In genomic region chr12:109764123-109764522, GRCh38 we compare ENCODE assay signal across 18 cellular contexts. TPM values are rescaled to one million over a fixed set of nuclear protein-coding genes. Genes with fewer than 3 reads are reported as not detected.
A peak's percentile ranks its signal among the peaks of the same experiment; 100 is the strongest.
DNase-seq lines count a peak whose midpoint lies in the region; ATAC-seq, FAIRE-seq and TF ChIP-seq lines count a peak whose summit lies in the region.
"Had no signal": no experiment of that assay in that cellular context is flagged by ENCODE, and none has a peak within 500 bp of the region (broad histone marks: within the 10 kb centered on the region; RNA-seq: fewer than 3 reads in every experiment).

No MANE protein-coding gene starts in this region.

- H3K27me3 Mint-ChIP-seq in GM23338 (ENCODE audit: insufficient read depth, low read depth, poor library complexity) = peaks cover 14% of the 10 kb centered on the region
- no peaks in the 10 kb centered on the region for H3K27me3 Mint-ChIP-seq in activated CD8-positive, alpha-beta T cell treated with anti-CD3 and anti-CD28 coated beads for 36 hours
- peaks cover 4% of the 10 kb centered on the region for H3K27me3 Mint-ChIP-seq in activated CD8-positive, alpha-beta memory T cell treated with anti-CD3 and anti-CD28 coated beads, Interleukin-2, amount 10 ng/mL, durations not matched to agents 7 days and 5 days
- H3K27me3 Mint-ChIP-seq: activated naive CD8-positive, alpha-beta T cell treated with anti-CD3 and anti-CD28 coated beads, Interleukin-2, amount 50 U/mL, for 24 hours had no signal

- H3K36me3 ChIP-seq in BE2C (peaks cover 96% of the 10 kb centered on the region), GM23338 (ENCODE audit: insufficient read depth) (no peaks in the 10 kb centered on the region), RWPE2 (ENCODE audit: low read depth) (no peaks in the 10 kb centered on the region), HepG2 (replicated peaks in 1 of 2; ENCODE audit: control insufficient read depth in 1 of 2, insufficient read depth in 2 of 2, low read length in 2 of 2) (peaks cover 1 to 12% of the 10 kb centered on the region in 2 experiments; a peak in 2 of 5 replicates), left lung (no peaks in the 10 kb centered on the region)
- H3K36me3 ChIP-seq: MG63, Peyer's patch had no signal

- H3K9me2 ChIP-seq in GM23338 (ENCODE audit: insufficient read depth) = no peaks in the 10 kb centered on the region

- intact Hi-C loops in HepG2 (cut with micrococcal nuclease; ENCODE audit: unreplicated experiment) (no loop called here), left lung (cut with DNase I) (no loop called here)
- intact Hi-C loops in activated CD8-positive, alpha-beta T cell treated with anti-CD3 and anti-CD28 coated beads for 36 hours (cut with micrococcal nuclease) = no loop called here

- no peak overlapping the region for H3K4me3 Mint-ChIP-seq in GM23338
- H3K4me3 Mint-ChIP-seq in activated CD8-positive, alpha-beta T cell treated with anti-CD3 and anti-CD28 coated beads for 36 hours = no peak overlapping the region
- no peak overlapping the region for H3K4me3 Mint-ChIP-seq in activated CD8-positive, alpha-beta memory T cell treated with anti-CD3 and anti-CD28 coated beads, Interleukin-2, amount 10 ng/mL, durations not matched to agents 7 days and 5 days
- H3K4me3 Mint-ChIP-seq: activated naive CD8-positive, alpha-beta T cell treated with anti-CD3 and anti-CD28 coated beads, Interleukin-2, amount 50 U/mL, for 24 hours; nephron had no signal

- DNase-seq in BE2C (peak; percentile 24), GM23338 (ENCODE audit: low spot score) (peak; percentile 48), RWPE2 (ENCODE audit: low spot score) (no peak), HepG2 (ENCODE audit: low spot score) (no peak), left lung (no peak)
- DNase-seq in activated CD8-positive, alpha-beta T cell treated with anti-CD3 and anti-CD28 coated beads for 36 hours = no peak
- no peak for DNase-seq in activated CD8-positive, alpha-beta memory T cell treated with anti-CD3 and anti-CD28 coated beads, Interleukin-2, amount 10 ng/mL, durations not matched to agents 7 days and 5 days
- DNase-seq: activated naive CD8-positive, alpha-beta T cell treated with anti-CD3 and anti-CD28 coated beads, Interleukin-2, amount 50 U/mL, for 24 hours; activated T-cell treated with anti-CD3 and anti-CD28 coated beads for 4 hours; central memory CD4-positive, alpha-beta T cell; DMS79 treated with DMSO at 0.1 percent for 48 hours; MG63; NCI-H2029; NCI-H524 treated with DMSO at 0.1 percent for 48 hours; T-helper 1 cell had no signal

- H3K9ac ChIP-seq in HepG2 (ENCODE audit: insufficient read depth, low read depth, low read length) = no peak overlapping the region
- H3K9ac ChIP-seq: BLaER1 treated with 17β-estradiol and CSF1 and Interleukin-3, amounts not matched to agents 10 nM and 100 nM had no signal

- POLR2A ChIA-PET in HepG2 (lab: Yijun Ruan, JAX) = interaction anchor here (1.2 kb wide), 1 partner anchor 9 kb away, joined by 3 read pairs; no protein-coding TSS in a partner anchor
- POLR2A ChIA-PET in activated CD8-positive, alpha-beta T cell treated with anti-CD3 and anti-CD28 coated beads for 36 hours (lab: Charles Lee) = no interaction called here

- no peak overlapping the region for H2AFZ ChIP-seq in GM23338
- H2AFZ ChIP-seq in HepG2 (ENCODE audit: low read length) = no peak overlapping the region

- H3K4me3 ChIP-seq in BE2C (ENCODE audit: low read depth, low read length) = no peak overlapping the region
- H3K4me3 ChIP-seq in GM23338 = no peak overlapping the region
- H3K4me3 ChIP-seq in RWPE2 (ENCODE audit: severe bottlenecking) = no peak overlapping the region
- no peak overlapping the region for H3K4me3 ChIP-seq in HepG2 (replicated peaks in 1 of 3; ENCODE audit: insufficient read depth in 1 of 3, low read depth in 2 of 3, low read length in 3 of 3)
- H3K4me3 ChIP-seq in left lung = no peak overlapping the region
- H3K4me3 ChIP-seq: MG63, Peyer's patch had no signal

- WGBS in HepG2 (ENCODE audit: low lambda C conversion rate) = 97% methylated on average over 3 of the region's 3 CpGs

- in situ Hi-C loops in HepG2 (cut with HindIII; ENCODE audit: extremely low pct_ligation_motif_present, low pct_unique_long_range_greater_than_20kb) = no loop called here

- FAIRE-seq in HepG2 (lab: Jason Lieb, UNC) = peak; percentile 40

- H3K4me1 Mint-ChIP-seq in GM23338 = peaks cover 11% of the 10 kb centered on the region
- no peaks in the 10 kb centered on the region for H3K4me1 Mint-ChIP-seq in activated CD8-positive, alpha-beta T cell treated with anti-CD3 and anti-CD28 coated beads for 36 hours (ENCODE audit: low read depth)
- H3K4me1 Mint-ChIP-seq in activated CD8-positive, alpha-beta memory T cell treated with anti-CD3 and anti-CD28 coated beads, Interleukin-2, amount 10 ng/mL, durations not matched to agents 7 days and 5 days = peaks cover 9% of the 10 kb centered on the region

- no peak overlapping the region for H3K27ac ChIP-seq in GM23338 (ENCODE audit: low read depth)
- H3K27ac ChIP-seq in RWPE2 (ENCODE audit: poor library complexity, severe bottlenecking) = no peak overlapping the region
- H3K27ac ChIP-seq in HepG2 (ENCODE audit: extremely low read length, insufficient read depth, low read length) = no peak overlapping the region
- H3K27ac ChIP-seq in left lung = no peak overlapping the region

- H3K9me3 Mint-ChIP-seq in GM23338 = no peaks in the 10 kb centered on the region; the same call in 2 of the 3 replicates
- peaks cover 2% of the 10 kb centered on the region for H3K9me3 Mint-ChIP-seq in activated CD8-positive, alpha-beta T cell treated with anti-CD3 and anti-CD28 coated beads for 36 hours
- H3K9me3 Mint-ChIP-seq in activated CD8-positive, alpha-beta memory T cell treated with anti-CD3 and anti-CD28 coated beads, Interleukin-2, amount 10 ng/mL, durations not matched to agents 7 days and 5 days (ENCODE audit: low read depth) = peaks cover 6% of the 10 kb centered on the region
- H3K9me3 Mint-ChIP-seq: activated naive CD8-positive, alpha-beta T cell treated with anti-CD3 and anti-CD28 coated beads, Interleukin-2, amount 50 U/mL, for 24 hours; nephron had no signal

- peaks cover 47% of the 10 kb centered on the region for H3K4me1 ChIP-seq in BE2C
- peaks cover 4% of the 10 kb centered on the region; the same call in 1 of the 2 replicates for H3K4me1 ChIP-seq in GM23338 (ENCODE audit: insufficient read depth)
- H3K4me1 ChIP-seq in RWPE2 (ENCODE audit: insufficient read depth, poor library complexity, severe bottlenecking) = no peaks in the 10 kb centered on the region
- H3K4me1 ChIP-seq in HepG2 (ENCODE audit: insufficient read depth, low read length) = peaks cover 16% of the 10 kb centered on the region
- peaks cover 0 to 22% of the 10 kb centered on the region in 2 donors for H3K4me1 ChIP-seq in left lung
- H3K4me1 ChIP-seq: Peyer's patch had no signal

- H4K20me1 ChIP-seq in GM23338 (replicated peaks; ENCODE audit: insufficient read depth) (no peaks in the 10 kb centered on the region), HepG2 (ENCODE audit: insufficient read depth, low read length) (no peaks in the 10 kb centered on the region)

- CTCF ChIA-PET in HepG2 (lab: Yijun Ruan, JAX; ENCODE audit: low intra/inter-chr PET ratio, low total read pairs) = interaction anchor here (0.9 kb wide), 1 partner anchor 52 kb away, joined by 3 read pairs; no protein-coding TSS in a partner anchor
- CTCF ChIA-PET in activated CD8-positive, alpha-beta T cell treated with anti-CD3 and anti-CD28 coated beads for 36 hours (lab: Charles Lee) = interaction anchor here (1.6 kb wide), 1 partner anchor 11 kb away, joined by 9 read pairs; no protein-coding TSS in a partner anchor
- CTCF ChIA-PET in activated CD8-positive, alpha-beta memory T cell treated with anti-CD3 and anti-CD28 coated beads, Interleukin-2, amount 10 ng/mL, durations not matched to agents 7 days and 5 days (lab: Charles Lee) = interaction anchor here (0.9 to 2.3 kb wide), 4 partner anchors 11 to 336 kb away, joined by 3 to 8 read pairs (median 5); no protein-coding TSS in a partner anchor

- no peaks in the 10 kb centered on the region; the same call in 2 of the 3 replicates for H3K36me3 Mint-ChIP-seq in GM23338 (ENCODE audit: low read depth)
- H3K36me3 Mint-ChIP-seq in activated CD8-positive, alpha-beta T cell treated with anti-CD3 and anti-CD28 coated beads for 36 hours (ENCODE audit: low read depth) = no peaks in the 10 kb centered on the region
- H3K36me3 Mint-ChIP-seq in activated CD8-positive, alpha-beta memory T cell treated with anti-CD3 and anti-CD28 coated beads, Interleukin-2, amount 10 ng/mL, durations not matched to agents 7 days and 5 days = no peaks in the 10 kb centered on the region

- no peak for TF ChIP-seq EP300 in HepG2 (IDR thresholded peaks at IDR 0.05; ENCODE audit: low read depth in 2 of 2, low read length in 2 of 2)
- no peak for TF ChIP-seq EP300 in HepG2 (CRISPR knock-in tag; IDR thresholded peaks at IDR 0.05; ENCODE audit: borderline replicate concordance)

- H3K4me2 ChIP-seq in GM23338 (no peak overlapping the region), HepG2 (ENCODE audit: low read depth, low read length) (no peak overlapping the region)
- H3K4me2 ChIP-seq: BLaER1 treated with 17β-estradiol and CSF1 and Interleukin-3, amounts not matched to agents 10 nM and 100 nM had no signal

- peak; percentile 51 for TF ChIP-seq CTCF in BE2C (IDR thresholded peaks at IDR 0.05; ENCODE audit: low read depth, low read length)
- peak; percentile 51 to 56; a peak in 3 of 4 replicates for TF ChIP-seq CTCF in GM23338 (conservative IDR thresholded peaks at IDR 0.05; ENCODE audit: low read depth in 2 of 2)
- peak; percentile 23 for TF ChIP-seq CTCF in RWPE2 (IDR thresholded peaks at IDR 0.05; ENCODE audit: poor library complexity, severe bottlenecking)
- TF ChIP-seq CTCF in HepG2 (CRISPR knock-in tag; IDR thresholded peaks at IDR 0.05) = peak; percentile 44
- TF ChIP-seq CTCF in left lung (IDR thresholded peaks at IDR 0.05) = no peak
- no peak for TF ChIP-seq CTCF in activated CD8-positive, alpha-beta T cell treated with anti-CD3 and anti-CD28 coated beads for 36 hours (IDR thresholded peaks at IDR 0.05)

- H3K79me2 ChIP-seq in GM23338 (replicated peaks; ENCODE audit: insufficient read depth) (no peaks in the 10 kb centered on the region), HepG2 (ENCODE audit: insufficient read depth, low read length) (no peaks in the 10 kb centered on the region)

- no peak for TF ChIP-seq POLR2A in HepG2 (IDR thresholded peaks at IDR 0.05; ENCODE audit: insufficient read depth in 1 of 2, low read depth in 2 of 2, low read length in 2 of 2)

- no peak for TF ChIP-seq RAD21 in HepG2 (CRISPR knock-in tag; IDR thresholded peaks at IDR 0.05)

- H3F3A ChIP-seq in GM23338 (replicated peaks; ENCODE audit: low read depth) = no peaks in the 10 kb centered on the region

- no TSS peak for BruUV-seq in HepG2 (replicated peaks; lab: Mats Ljungman, UMichigan)

- H3K27me3 ChIP-seq in BE2C (no peaks in the 10 kb centered on the region), GM23338 (ENCODE audit: insufficient read depth) (no peaks in the 10 kb centered on the region), RWPE2 (ENCODE audit: insufficient read depth, poor library complexity, severe bottlenecking) (no peaks in the 10 kb centered on the region), HepG2 (ENCODE audit: control insufficient read depth in 1 of 2, insufficient read depth in 2 of 2, low read length in 2 of 2) (no peaks in the 10 kb centered on the region), left lung (no peaks in the 10 kb centered on the region)
- H3K27me3 ChIP-seq: BLaER1 treated with 17β-estradiol and CSF1 and Interleukin-3, amounts not matched to agents 10 nM and 100 nM; MG63; Peyer's patch had no signal

- H3K27ac Mint-ChIP-seq in GM23338 = no peak overlapping the region
- H3K27ac Mint-ChIP-seq in activated CD8-positive, alpha-beta T cell treated with anti-CD3 and anti-CD28 coated beads for 36 hours = no peak overlapping the region
- H3K27ac Mint-ChIP-seq in activated CD8-positive, alpha-beta memory T cell treated with anti-CD3 and anti-CD28 coated beads, Interleukin-2, amount 10 ng/mL, durations not matched to agents 7 days and 5 days = no peak overlapping the region
- H3K27ac Mint-ChIP-seq: activated naive CD8-positive, alpha-beta T cell treated with anti-CD3 and anti-CD28 coated beads, Interleukin-2, amount 50 U/mL, for 24 hours; nephron had no signal

- H3K9me3 ChIP-seq in BE2C (no peaks in the 10 kb centered on the region; the same call in 1 of the 2 replicates), RWPE2 (ENCODE audit: severe bottlenecking) (no peaks in the 10 kb centered on the region), HepG2 (ENCODE audit: low read length) (no peaks in the 10 kb centered on the region), left lung (peaks cover 0 to 9% of the 10 kb centered on the region in 2 donors)
- H3K9me3 ChIP-seq: Peyer's patch had no signal

- peak; percentile 39 for ATAC-seq in GM23338
- no peak for ATAC-seq in RWPE2 (ENCODE audit: low read depth)
- ATAC-seq in HepG2 = peak; percentile 32; the same call in 1 of the 3 replicates
- no peak for ATAC-seq in left lung
- no peak for ATAC-seq in activated CD8-positive, alpha-beta T cell treated with anti-CD3 and anti-CD28 coated beads for 36 hours
- ATAC-seq in activated CD8-positive, alpha-beta memory T cell treated with anti-CD3 and anti-CD28 coated beads, Interleukin-2, amount 10 ng/mL, durations not matched to agents 7 days and 5 days = no peak

RNA-seq across cellular contexts. Expression of gene FAM222A, which starts 50.5 kb away (rescaled TPM):
- 227 TPM for polyA plus RNA-seq in BE2C (2012; ENCODE audit: insufficient read depth, insufficient read length, low read depth)
- 2.1 and 3.6 TPM in 2 replicates for total RNA-seq in GM23338 (2014; rRNA removed; shearing (Covaris generic))
- polyA plus RNA-seq in GM23338 (2016; fragmentation: Nextera tagmentation; extraction: Ambion mirVana) (0.78 and 0.85 TPM in 2 replicates), HepG2 (2011; rRNA removed) (2.7 and 3.7 TPM in 2 replicates)
- total RNA-seq in HepG2 (2016; rRNA removed; fragmentation: Illumina TruSeq; extraction: Trizol) (7.2 and 9.6 TPM in 2 replicates), left lung (1 to 10 TPM; 2.9 to 3.1 TPM)
- 1.9 and 2.5 TPM in 2 replicates for total RNA-seq in HepG2 (2016; cell fraction: cytosol; rRNA removed; fragmentation: Illumina TruSeq; extraction: Trizol; ENCODE audit: low read depth)
- 5.6 and 8.3 TPM in 2 replicates for total RNA-seq in HepG2 (2016; cell fraction: insoluble cytoplasmic fraction; rRNA removed; fragmentation: Illumina TruSeq; extraction: Trizol)
- total RNA-seq in HepG2 (2016; cell fraction: membrane; rRNA removed; fragmentation: Illumina TruSeq; extraction: Trizol) = 7.5 TPM in 2 replicates
- 7.0 and 7.5 TPM in 2 replicates for total RNA-seq in HepG2 (2016; cell fraction: nucleus; rRNA removed; fragmentation: Illumina TruSeq; extraction: Trizol)
- 2.0 and 3.0 TPM in 2 replicates for polyA plus RNA-seq in HepG2 (2011; cell fraction: cytosol; rRNA removed)
- polyA plus RNA-seq in HepG2 (2011; cell fraction: nucleus; rRNA removed) = 3.8 and 4.7 TPM in 2 replicates
- polyA plus RNA-seq in HepG2 (2012) = 2.5 and 2.9 TPM in 2 replicates
- polyA plus RNA-seq in HepG2 (2016; cell fraction: cytosol; fragmentation: Illumina TruSeq; extraction: Trizol; ENCODE audit: low read depth) = 2.5 and 2.6 TPM in 2 replicates
- polyA plus RNA-seq in HepG2 (2016; cell fraction: insoluble cytoplasmic fraction; fragmentation: Illumina TruSeq; extraction: Trizol; ENCODE audit: low read depth) = 9.4 and 11.8 TPM in 2 replicates
- 8.4 and 9.5 TPM in 2 replicates for polyA plus RNA-seq in HepG2 (2016; cell fraction: membrane; fragmentation: Illumina TruSeq; extraction: Trizol; ENCODE audit: low read depth)
- 9.3 and 9.9 TPM in 2 replicates for polyA plus RNA-seq in HepG2 (2016; cell fraction: nucleus; fragmentation: Illumina TruSeq; extraction: Trizol; ENCODE audit: insufficient read depth, low read depth)
- polyA minus RNA-seq in HepG2 (2011; rRNA and poly(A)+ RNA removed; ENCODE audit: low replicate concordance) = 2.9 and 8.9 TPM in 2 replicates
- polyA minus RNA-seq in HepG2 (2011; cell fraction: cytosol; rRNA and poly(A)+ RNA removed) = 3.6 and 4.0 TPM in 2 replicates
- 7.9 and 8.2 TPM in 2 replicates for polyA minus RNA-seq in HepG2 (2011; cell fraction: nucleus; rRNA and poly(A)+ RNA removed)
- 1 to 10 TPM in 1 of 2 experiments, under 1 TPM in 1; 0.76 to 1.0 TPM for total RNA-seq in activated CD8-positive, alpha-beta T cell treated with anti-CD3 and anti-CD28 coated beads for 36 hours
- total RNA-seq in activated CD8-positive, alpha-beta memory T cell treated with anti-CD3 and anti-CD28 coated beads, Interleukin-2, amount 10 ng/mL, durations not matched to agents 7 days and 5 days = 1 to 10 TPM in 1 of 2 experiments, under 1 TPM in 1; 0.70 to 1.6 TPM

Comparison
In these comparisons a context has a peak if more than half of its experiments do, and no peak if none do; other contexts are left out.
1. DNase-seq: peak in BE2C (single experiment) and GM23338 (single experiment); none in RWPE2 (single experiment), HepG2 (single experiment), left lung (0 of 2), activated CD8-positive, alpha-beta T cell treated with anti-CD3 and anti-CD28 coated beads for 36 hours (single experiment) and activated CD8-positive, alpha-beta memory T cell treated with anti-CD3 and anti-CD28 coated beads, Interleukin-2, amount 10 ng/mL, durations not matched to agents 7 days and 5 days (single experiment).
2. CTCF ChIP-seq: peak in BE2C (single experiment), GM23338 (2 of 2), RWPE2 (single experiment) and HepG2 (single experiment); none in left lung (0 of 2) and activated CD8-positive, alpha-beta T cell treated with anti-CD3 and anti-CD28 coated beads for 36 hours (single experiment).
3. ATAC-seq: peak in GM23338 (single experiment) and HepG2 (single experiment); none in RWPE2 (single experiment), left lung (single experiment), activated CD8-positive, alpha-beta T cell treated with anti-CD3 and anti-CD28 coated beads for 36 hours (single experiment) and activated CD8-positive, alpha-beta memory T cell treated with anti-CD3 and anti-CD28 coated beads, Interleukin-2, amount 10 ng/mL, durations not matched to agents 7 days and 5 days (single experiment).